8 cellular contexts compared by ENCODE assay signal in the genomic region with DNA sequence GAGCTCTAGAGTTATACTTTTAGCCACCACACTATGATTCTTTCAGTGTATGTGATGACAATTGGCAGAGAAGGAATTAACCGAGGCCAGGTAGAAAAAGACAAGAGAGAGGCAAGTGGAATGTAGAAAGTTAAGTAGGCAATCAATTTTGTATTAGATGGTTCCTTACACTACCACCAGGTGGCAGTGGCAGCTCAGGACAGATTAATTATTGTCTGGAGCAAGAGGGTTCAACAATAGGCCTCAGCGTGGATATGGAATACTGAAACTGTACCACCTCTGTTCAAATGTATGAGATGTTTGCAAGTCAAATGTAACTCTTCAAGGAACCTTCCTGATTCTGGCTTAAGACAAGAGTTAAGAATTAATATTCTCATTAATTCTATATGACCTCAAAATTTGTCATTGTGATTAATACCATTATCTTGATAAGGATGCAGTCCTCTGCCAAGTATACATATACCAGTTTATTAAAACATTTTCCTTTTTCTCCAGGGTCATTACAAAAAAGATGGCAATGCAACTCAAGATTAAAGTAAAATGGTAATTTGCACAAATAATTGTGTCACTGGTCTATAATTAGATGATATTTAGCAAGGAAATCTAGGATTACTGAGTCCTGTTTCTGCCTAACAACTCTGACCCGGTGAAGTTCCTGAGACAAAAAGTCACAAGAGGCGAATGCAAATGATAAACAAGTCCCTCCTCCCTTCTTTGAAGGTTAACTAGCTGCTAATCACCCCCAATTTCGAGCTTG.
DNase-seq lines count a peak whose midpoint lies in the region; ATAC-seq and TF ChIP-seq lines count a peak whose summit lies in the region.

No MANE protein-coding gene starts in this region.

- no peaks in the 10 kb centered on the region for H3K4me1 Mint-ChIP-seq in activated CD8-positive, alpha-beta T cell treated with anti-CD3 and anti-CD28 coated beads, Interleukin-2, amount 10 ng/mL, durations not matched to agents 7 days and 5 days (ENCODE audit: low read depth)

- H3K27me3 Mint-ChIP-seq in activated CD8-positive, alpha-beta T cell treated with anti-CD3 and anti-CD28 coated beads, Interleukin-2, amount 10 ng/mL, durations not matched to agents 7 days and 5 days (ENCODE audit: low read depth): no peaks in the 10 kb centered on the region

- POLR2A ChIA-PET in activated CD8-positive, alpha-beta T cell treated with anti-CD3 and anti-CD28 coated beads, Interleukin-2, amount 10 ng/mL, durations not matched to agents 7 days and 5 days (lab: Charles Lee): no interaction called here

- DNase-seq in AG09319 (ENCODE audit: extremely low read depth, low read depth) (no peak), NCI-H1417 treated with DMSO at 0.1 percent for 48 hours (lab: John Stamatoyannopoulos, UW) (peak; percentile 0), hepatic stellate cell (ENCODE audit: low spot score) (peak; percentile 8), superior temporal gyrus (ENCODE audit: extremely low spot score) (peak; percentile 92), NCI-H1436 (lab: John Stamatoyannopoulos, UW) (no peak)
- DNase-seq in activated CD8-positive, alpha-beta T cell treated with anti-CD3 and anti-CD28 coated beads, Interleukin-2, amount 10 ng/mL, durations not matched to agents 7 days and 5 days: peak; percentile 40

- no peak overlapping the region for H3K4me3 Mint-ChIP-seq in activated CD8-positive, alpha-beta T cell treated with anti-CD3 and anti-CD28 coated beads, Interleukin-2, amount 10 ng/mL, durations not matched to agents 7 days and 5 days

- H3K27ac Mint-ChIP-seq in activated CD8-positive, alpha-beta T cell treated with anti-CD3 and anti-CD28 coated beads, Interleukin-2, amount 10 ng/mL, durations not matched to agents 7 days and 5 days: no peak overlapping the region

- CTCF ChIA-PET in activated CD8-positive, alpha-beta T cell treated with anti-CD3 and anti-CD28 coated beads, Interleukin-2, amount 10 ng/mL, durations not matched to agents 7 days and 5 days (lab: Charles Lee): interaction anchor here (0.6 to 2.4 kb wide), 9 partner anchors 9 to 136 kb away, joined by 3 to 11 read pairs (median 3); no protein-coding TSS in a partner anchor

- ATAC-seq in HG02642 (IDR thresholded peaks at IDR 0.05; ENCODE audit: poor library complexity, unreplicated experiment): peak; percentile 77
- no peak for ATAC-seq in activated CD8-positive, alpha-beta T cell treated with anti-CD3 and anti-CD28 coated beads, Interleukin-2, amount 10 ng/mL, durations not matched to agents 7 days and 5 days

- TF ChIP-seq CTCF in AG09319 (IDR thresholded peaks at IDR 0.05; ENCODE audit: low read depth, low read length) (peak; percentile 67), GM12875 (IDR thresholded peaks at IDR 0.05; ENCODE audit: borderline replicate concordance, insufficient read depth, low read depth, low read length) (peak; percentile 63)

- H3K9me3 Mint-ChIP-seq in activated CD8-positive, alpha-beta T cell treated with anti-CD3 and anti-CD28 coated beads, Interleukin-2, amount 10 ng/mL, durations not matched to agents 7 days and 5 days (ENCODE audit: insufficient read depth): no peaks in the 10 kb centered on the region

- H3K36me3 Mint-ChIP-seq in activated CD8-positive, alpha-beta T cell treated with anti-CD3 and anti-CD28 coated beads, Interleukin-2, amount 10 ng/mL, durations not matched to agents 7 days and 5 days (ENCODE audit: low read depth): no peaks in the 10 kb centered on the region

- H3K4me3 ChIP-seq in GM12875 (ENCODE audit: low read depth, low read length): no peak overlapping the region

Comparison
In these comparisons a context has a peak if more than half of its experiments do, and no peak if none do; other contexts are left out.
1. DNase-seq: peak in NCI-H1417 treated with DMSO at 0.1 percent for 48 hours (single experiment), activated CD8-positive, alpha-beta T cell treated with anti-CD3 and anti-CD28 coated beads, Interleukin-2, amount 10 ng/mL, durations not matched to agents 7 days and 5 days (single experiment), hepatic stellate cell (single experiment) and superior temporal gyrus (single experiment); none in AG09319 (single experiment) and NCI-H1436 (single experiment).